15 cellular contexts compared by ENCODE assay signal in genomic region chr15:66228807-66229557, GRCh38. TPM values are rescaled to one million over a fixed set of nuclear protein-coding genes. Genes with fewer than 3 reads are reported as not detected.
DNase-seq lines count a peak whose midpoint lies in the region; ATAC-seq and TF ChIP-seq lines count a peak whose summit lies in the region.
"Had no signal": no experiment of that assay in that cellular context is flagged by ENCODE, and none has a peak within 500 bp of the region (broad histone marks: within the 10 kb centered on the region; RNA-seq: fewer than 3 reads in every experiment).

No MANE protein-coding gene starts in this region.

- H2BK5ac ChIP-seq in IMR-90 (ENCODE audit: low read depth, low read length, poor library complexity, severe bottlenecking), result no peak overlapping the region

- H3K4me2 ChIP-seq in IMR-90 (ENCODE audit: low read depth, low read length), result no peak overlapping the region

- peak overlapping the region; percentile 52 for H3K27ac Mint-ChIP-seq in stimulated activated effector memory CD8-positive, alpha-beta T cell treated with anti-CD3 and anti-CD28 coated beads, Interleukin-12 subunit alpha, Interleukin-12 subunit beta, amount 100 ng/mL, for 72 hours
- H3K27ac Mint-ChIP-seq: CD8-positive, alpha-beta memory T cell had no signal

- peak; percentile 6 for DNase-seq in NCI-H748 (lab: John Stamatoyannopoulos, UW; ENCODE audit: unreplicated experiment)
- no peak for DNase-seq in NCI-H748 treated with DMSO at 0.1 percent for 48 hours (lab: John Stamatoyannopoulos, UW)
- DNase-seq in IMR-90, result no peak
- DNase-seq in stimulated activated effector memory CD8-positive, alpha-beta T cell treated with anti-CD3 and anti-CD28 coated beads, Interleukin-12 subunit alpha, Interleukin-12 subunit beta, amount 100 ng/mL, for 72 hours (ENCODE audit: low spot score in 2 of 2), result no peak
- no peak for DNase-seq in iPS-NIHi7 (ENCODE audit: extremely low spot score)
- no peak for DNase-seq in NAMALWA (ENCODE audit: low spot score)
- DNase-seq: 8988T; AML-193; CD8-positive, alpha-beta memory T cell; DMS79; GM23248; H7 had no signal

- no peaks in the 10 kb centered on the region for H3K36me3 Mint-ChIP-seq in stimulated activated effector memory CD8-positive, alpha-beta T cell treated with anti-CD3 and anti-CD28 coated beads, Interleukin-12 subunit alpha, Interleukin-12 subunit beta, amount 100 ng/mL, for 72 hours
- H3K36me3 Mint-ChIP-seq: CD8-positive, alpha-beta memory T cell had no signal

- no peak overlapping the region for H3K18ac ChIP-seq in IMR-90 (ENCODE audit: low read depth, low read length)

- H3K4me3 Mint-ChIP-seq in stimulated activated effector memory CD8-positive, alpha-beta T cell treated with anti-CD3 and anti-CD28 coated beads, Interleukin-12 subunit alpha, Interleukin-12 subunit beta, amount 100 ng/mL, for 72 hours, result no peak overlapping the region
- H3K4me3 Mint-ChIP-seq: CD8-positive, alpha-beta memory T cell had no signal

- no peaks in the 10 kb centered on the region for H3K4me1 Mint-ChIP-seq in stimulated activated effector memory CD8-positive, alpha-beta T cell treated with anti-CD3 and anti-CD28 coated beads, Interleukin-12 subunit alpha, Interleukin-12 subunit beta, amount 100 ng/mL, for 72 hours
- H3K4me1 Mint-ChIP-seq: CD8-positive, alpha-beta memory T cell had no signal

- H3K27ac ChIP-seq in IMR-90 (ENCODE audit: insufficient read depth, low read length) (no peak overlapping the region), cingulate gyrus (ENCODE audit: low read depth, low read length) (peak overlapping the region; percentile 47)
- H3K27ac ChIP-seq: BLaER1, GM23248 had no signal

- no peak overlapping the region for H3K56ac ChIP-seq in IMR-90 (ENCODE audit: extremely low read depth, insufficient read depth, low read length)

- no peaks in the 10 kb centered on the region for H4K20me1 ChIP-seq in IMR-90 (ENCODE audit: insufficient read depth, low read length)
- H4K20me1 ChIP-seq: BLaER1 had no signal

- peak overlapping the region; percentile 15 for H2AFZ ChIP-seq in IMR-90 (replicated peaks; ENCODE audit: low read length, poor library complexity)
- H2AFZ ChIP-seq: GM23248 had no signal

- no peak overlapping the region for H3K4ac ChIP-seq in IMR-90 (ENCODE audit: low read depth, low read length)

- intact Hi-C loops in IMR-90 (cut with micrococcal nuclease), result no loop called here

- H3K23ac ChIP-seq in IMR-90 (ENCODE audit: low read depth, low read length), result no peak overlapping the region

- POLR2A ChIA-PET in IMR-90 (lab: Charles Lee; ENCODE audit: unreplicated experiment), result no interaction called here

- no peak for TF ChIP-seq POLR2A in IMR-90 (IDR thresholded peaks at IDR 0.05; ENCODE audit: low read depth, low read length)

- no peaks in the 10 kb centered on the region for H3K9me3 Mint-ChIP-seq in stimulated activated effector memory CD8-positive, alpha-beta T cell treated with anti-CD3 and anti-CD28 coated beads, Interleukin-12 subunit alpha, Interleukin-12 subunit beta, amount 100 ng/mL, for 72 hours

- no peak for TF ChIP-seq RAD21 in IMR-90 (IDR thresholded peaks at IDR 0.05; ENCODE audit: low read length)

- H3K9me1 ChIP-seq in IMR-90 (ENCODE audit: insufficient read depth, low read length), result no peaks in the 10 kb centered on the region

- no peak overlapping the region for H2AK9ac ChIP-seq in IMR-90 (replicated peaks; ENCODE audit: low read depth, low read length, poor library complexity)

- dilution Hi-C loops in IMR-90 (cut with HindIII; ENCODE audit: low sequenced_read_pairs, unreplicated experiment), result no loop called here

- H3K36me3 ChIP-seq in IMR-90 (ENCODE audit: control insufficient read depth, insufficient read depth, low read length), result no peaks in the 10 kb centered on the region
- H3K36me3 ChIP-seq: BLaER1 had no signal

- H3K9ac ChIP-seq in IMR-90 (ENCODE audit: low read depth, low read length), result no peak overlapping the region
- H3K9ac ChIP-seq: BLaER1, GM23248 had no signal

- H3K79me1 ChIP-seq in IMR-90 (ENCODE audit: low read depth in 1 of 2, low read length in 2 of 2), result no peaks in the 10 kb centered on the region

- no peak overlapping the region for H2BK20ac ChIP-seq in IMR-90 (ENCODE audit: low read depth, low read length)

- no peaks in the 10 kb centered on the region for H3K4me1 ChIP-seq in IMR-90 (ENCODE audit: control insufficient read depth, insufficient read depth, low read length)

- H3K14ac ChIP-seq in IMR-90 (replicated peaks; ENCODE audit: low read depth, low read length), result no peak overlapping the region

- no peak for TF ChIP-seq CTCF in IMR-90 (conservative IDR thresholded peaks at IDR 0.05; ENCODE audit: low read depth, low read length)

- no peak overlapping the region for H2BK15ac ChIP-seq in IMR-90 (ENCODE audit: low read depth, low read length)

- no peaks in the 10 kb centered on the region for H3K9me3 ChIP-seq in IMR-90 (ENCODE audit: control insufficient read depth, insufficient read depth, low read length)
- H3K9me3 ChIP-seq: BLaER1 had no signal

- H3K4me3 ChIP-seq in IMR-90 (ENCODE audit: insufficient read depth, low read depth, low read length), result no peak overlapping the region
- H3K4me3 ChIP-seq: BLaER1, GM12878, GM23248 had no signal

- no peak overlapping the region for H2BK120ac ChIP-seq in IMR-90 (ENCODE audit: low read depth, low read length)

- H4K91ac ChIP-seq in IMR-90 (ENCODE audit: insufficient read depth, low read depth, low read length), result no peak overlapping the region

- no peak overlapping the region for H4K8ac ChIP-seq in IMR-90 (ENCODE audit: low read depth in 2 of 2, low read length in 2 of 2)

- no TSS peak for BruUV-seq in IMR-90 (replicated peaks; lab: Mats Ljungman, UMichigan)

- H2AK5ac ChIP-seq in IMR-90 (ENCODE audit: low read depth, low read length), result no peak overlapping the region

- in situ Hi-C loops in IMR-90 (cut with MboI; ENCODE audit: low sequenced_read_pairs), result no loop called here

- peaks cover 40% of the 10 kb centered on the region for H3K27me3 ChIP-seq in IMR-90 (ENCODE audit: control insufficient read depth, insufficient read depth, low read length)
- H3K27me3 ChIP-seq: BLaER1 had no signal

- no peak for ATAC-seq in IMR-90 (ENCODE audit: low read depth)
- no peak for ATAC-seq in stimulated activated effector memory CD8-positive, alpha-beta T cell treated with anti-CD3 and anti-CD28 coated beads, Interleukin-12 subunit alpha, Interleukin-12 subunit beta, amount 100 ng/mL, for 72 hours

- CTCF ChIA-PET in IMR-90 (lab: Yijun Ruan, JAX), result no interaction called here

- no peak overlapping the region for H4K5ac ChIP-seq in IMR-90 (ENCODE audit: low read depth, low read length)

- WGBS in IMR-90 (ENCODE audit: extremely low coverage in 2 of 2, insufficient read length in 1 of 2), 2 experiments, result 68% methylated on average over 3 of the region's 12 CpGs; no CpG with 5 or more reads in 1 of the 2 experiments

TF ChIP-seq in IMR-90, 13 proteins besides CTCF, POLR2A, EP300 and RAD21:
- no peak for TF ChIP-seq SMC3 (IDR thresholded peaks at IDR 0.05; ENCODE audit: low read depth, low read length)
- no peak for TF ChIP-seq NFE2L2 (IDR thresholded peaks at IDR 0.05; ENCODE audit: low read depth, low read length)
- no peak for TF ChIP-seq CEBPB (IDR thresholded peaks at IDR 0.05; ENCODE audit: low read depth, low read length)
- TF ChIP-seq RFX5 (IDR thresholded peaks at IDR 0.05; ENCODE audit: low read depth, low read length), result no peak
- no peak for TF ChIP-seq MAFK (IDR thresholded peaks at IDR 0.05; ENCODE audit: low read depth, low read length)
- no peak for TF ChIP-seq FOS (IDR thresholded peaks at IDR 0.05; ENCODE audit: low read depth, low read length)
- TF ChIP-seq RCOR1 (IDR thresholded peaks at IDR 0.05; ENCODE audit: insufficient replicate concordance, low read length), result no peak
- TF ChIP-seq ELK1 (IDR thresholded peaks at IDR 0.05; ENCODE audit: borderline replicate concordance, low read depth, low read length), result no peak
- TF ChIP-seq MXI1 (IDR thresholded peaks at IDR 0.05; ENCODE audit: borderline replicate concordance, low read depth, low read length), result no peak
- no peak for TF ChIP-seq BHLHE40 (IDR thresholded peaks at IDR 0.05; ENCODE audit: low read depth, low read length)
- TF ChIP-seq USF2 (IDR thresholded peaks at IDR 0.05; ENCODE audit: low read depth, low read length), result no peak
- no peak for TF ChIP-seq CHD1 (IDR thresholded peaks at IDR 0.05; ENCODE audit: low read depth, low read length)
- TF ChIP-seq MAZ (IDR thresholded peaks at IDR 0.05; ENCODE audit: borderline replicate concordance, low read depth, low read length), result no peak

RNA-seq across cellular contexts. Expression of gene MEGF11, which starts 24.6 kb away (rescaled TPM):
- total RNA-seq in IMR-90 (2012; rRNA removed), result not detected in 2 replicates
- polyA plus RNA-seq in IMR-90 (2012; rRNA removed), result not detected in 2 replicates
- polyA plus RNA-seq in IMR-90 (2012; cell fraction: cytosol; rRNA removed), result not detected in 2 replicates
- not detected in 2 replicates for polyA plus RNA-seq in IMR-90 (2012; cell fraction: nucleus; rRNA removed; ENCODE audit: low replicate concordance)
- total RNA-seq: CD8-positive, alpha-beta memory T cell; GM23248 had no signal
- polyA plus RNA-seq: CD8-positive, alpha-beta memory T cell had no signal
